Comparison of ENCODE assay signal across 1 cellular context in genomic region chr6:109669811-109670210, GRCh38.
TF ChIP-seq lines count a peak whose summit lies in the region.

No MANE protein-coding gene starts in this region.

TF ChIP-seq in endothelial cell of umbilical vein, 7 proteins besides CTCF, POLR2A, EP300 and RAD21:
- no peak for TF ChIP-seq JUN (IDR thresholded peaks at IDR 0.05; ENCODE audit: borderline replicate concordance, insufficient read depth, insufficient read length, low read depth)
- peak; percentile 44 for TF ChIP-seq GATA2 (IDR thresholded peaks at IDR 0.05; ENCODE audit: insufficient read depth, insufficient read length, low read depth, low read length)
- TF ChIP-seq POLR2AphosphoS5 (IDR thresholded peaks at IDR 0.05; ENCODE audit: insufficient read depth, low read depth, low read length): peak; percentile 29
- no peak for TF ChIP-seq EZH2 (IDR thresholded peaks at IDR 0.05; ENCODE audit: borderline replicate concordance, low read depth, low read length, severe bottlenecking)
